ENCODE assay signal across 8 cellular contexts in genomic region chr5:132428811-132429440, GRCh38. TPM values are rescaled to one million over a fixed set of nuclear protein-coding genes. Genes with fewer than 3 reads are reported as not detected.
A peak's percentile ranks its signal among the peaks of the same experiment; 100 is the strongest.
DNase-seq lines count a peak whose midpoint lies in the region; ATAC-seq and TF ChIP-seq lines count a peak whose summit lies in the region.

No MANE protein-coding gene starts in this region.

- CTCF ChIA-PET in A673 (lab: Charles Lee), result interaction anchor here (1.0 kb wide), 1 partner anchor 75 kb away, joined by 3 read pairs; no protein-coding TSS in a partner anchor

- H3K9ac ChIP-seq in mucosa of stomach (ENCODE audit: low read length), result peak overlapping the region; percentile 7

- H3K36me3 ChIP-seq in mucosa of stomach (ENCODE audit: control insufficient read depth, insufficient read depth, low read length), result no peaks in the 10 kb centered on the region
- H3K36me3 ChIP-seq in A673 (ENCODE audit: insufficient read depth, low read length, poor library complexity, severe bottlenecking), result no peaks in the 10 kb centered on the region

- H3K27ac ChIP-seq in A673 (ENCODE audit: low read depth, low read length, poor library complexity, severe bottlenecking), result no peak overlapping the region

- DNase-seq in A172 (ENCODE audit: low spot score) (peak; percentile 85), HK-2 (ENCODE audit: unreplicated experiment) (peak; percentile 43), amniotic stem cell (lab: John Stamatoyannopoulos, UW) (peak; percentile 64), NCI-H2227 treated with DMSO at 0.1 percent for 48 hours (lab: John Stamatoyannopoulos, UW) (no peak), A673 (ENCODE audit: low spot score) (no peak)
- DNase-seq in stimulated activated CD4-positive, alpha-beta T cell treated with anti-CD3 and anti-CD28 coated beads, Interleukin-15, amount 100 ng/mL, for 24 hours, result no peak

- no TSS peak for BruUV-seq in A673 (replicated peaks; lab: Mats Ljungman, UMichigan)

- ATAC-seq in HG03045 (IDR thresholded peaks at IDR 0.05; ENCODE audit: unreplicated experiment), result no peak

- H3K4me1 ChIP-seq in mucosa of stomach (ENCODE audit: control insufficient read depth, insufficient read depth, low read length) (peaks cover 72% of the 10 kb centered on the region), A673 (ENCODE audit: insufficient read depth, low read length, poor library complexity, severe bottlenecking) (peaks cover 27% of the 10 kb centered on the region)

- H3K9me3 ChIP-seq in mucosa of stomach (ENCODE audit: control insufficient read depth, low read length) (no peaks in the 10 kb centered on the region), A673 (ENCODE audit: low read depth, low read length, poor library complexity, severe bottlenecking) (no peaks in the 10 kb centered on the region)

- intact Hi-C loops in A673 (cut with micrococcal nuclease; ENCODE audit: unreplicated experiment), result no loop called here

- H3K4me3 ChIP-seq in mucosa of stomach (ENCODE audit: low read length), result no peak overlapping the region
- H3K4me3 ChIP-seq in A673 (ENCODE audit: low read depth, low read length, poor library complexity, severe bottlenecking), result no peak overlapping the region

- H3K27me3 ChIP-seq in mucosa of stomach (ENCODE audit: control insufficient read depth, insufficient read depth, low read length) (no peaks in the 10 kb centered on the region), A673 (replicated peaks; ENCODE audit: insufficient read depth, low read depth, low read length, poor library complexity) (no peaks in the 10 kb centered on the region)

- TF ChIP-seq CTCF in A673 (conservative IDR thresholded peaks at IDR 0.05; ENCODE audit: low read depth, low read length), result no peak

- POLR2A ChIA-PET in A673 (lab: Charles Lee; ENCODE audit: low non-redundant PET), result no interaction called here

RNA-seq across cellular contexts. Expression of gene SLC22A5, which starts 59.4 kb away (rescaled TPM):
- 5.7 and 5.9 TPM in 2 replicates for total RNA-seq in A172 (2014; rRNA removed; shearing (Covaris generic))
- total RNA-seq in A673 (2021), result 3.0 and 3.8 TPM in 2 replicates

Comparison
In these comparisons a context has a peak if more than half of its experiments do, and no peak if none do; other contexts are left out.
1. DNase-seq: peak in A172 (single experiment), HK-2 (single experiment) and amniotic stem cell (single experiment); none in NCI-H2227 treated with DMSO at 0.1 percent for 48 hours (single experiment), A673 (single experiment) and stimulated activated CD4-positive, alpha-beta T cell treated with anti-CD3 and anti-CD28 coated beads, Interleukin-15, amount 100 ng/mL, for 24 hours (single experiment).